ENCODE assay signal across 8 cellular contexts in genomic region chr19:42251572-42251990, GRCh38. TPM values are rescaled to one million over a fixed set of nuclear protein-coding genes. Genes with fewer than 3 reads are reported as not detected.
DNase-seq lines count a peak whose midpoint lies in the region; ATAC-seq and TF ChIP-seq lines count a peak whose summit lies in the region.

No MANE protein-coding gene starts in this region.

- H3K36me3 ChIP-seq in left lung, result peaks cover 0 to 23% of the 10 kb centered on the region in 2 donors

- peaks cover 26 to 49% of the 10 kb centered on the region in 2 donors for H3K4me1 ChIP-seq in left lung

- H3K9me3 Mint-ChIP-seq in T-helper 1 cell treated with Interleukin-12 subunit alpha and Interleukin-12 subunit beta and Interleukin-4 antibody, amounts not matched to agents 30 μg/mL and 1 μg/mL, for 36 hours, result no peaks in the 10 kb centered on the region

- no peaks in the 10 kb centered on the region for H3K9me3 ChIP-seq in left lung

- peaks cover 22% of the 10 kb centered on the region for H3K4me1 Mint-ChIP-seq in T-helper 1 cell treated with Interleukin-12 subunit alpha and Interleukin-12 subunit beta and Interleukin-4 antibody, amounts not matched to agents 30 μg/mL and 1 μg/mL, for 36 hours (ENCODE audit: low read depth)

- intact Hi-C loops in left lung (cut with DNase I), result loop anchor here in 1 of 2 donors (5.0 kb wide), 1 partner anchor 36 kb away; no protein-coding TSS in a partner anchor

- peaks cover 0 to 13% of the 10 kb centered on the region in 2 donors for H3K27me3 ChIP-seq in left lung

- peak overlapping the region; percentile 91 for H3K4me3 Mint-ChIP-seq in T-helper 1 cell treated with Interleukin-12 subunit alpha and Interleukin-12 subunit beta and Interleukin-4 antibody, amounts not matched to agents 30 μg/mL and 1 μg/mL, for 36 hours

- TF ChIP-seq CTCF in left lung (IDR thresholded peaks at IDR 0.05) (no peak), GM20000 (IDR thresholded peaks at IDR 0.05; ENCODE audit: extremely low read depth, missing control alignments) (no peak)

- peak overlapping the region; percentile 99 for H3K27ac ChIP-seq in angular gyrus (ENCODE audit: low read depth, low read length)
- H3K27ac ChIP-seq in left lung, result peak overlapping the region; percentile 95 to 98
- H3K27ac ChIP-seq in substantia nigra (ENCODE audit: low read depth, low read length, poor library complexity, severe bottlenecking), result peak overlapping the region; percentile 99

- H3K36me3 Mint-ChIP-seq in T-helper 1 cell treated with Interleukin-12 subunit alpha and Interleukin-12 subunit beta and Interleukin-4 antibody, amounts not matched to agents 30 μg/mL and 1 μg/mL, for 36 hours (ENCODE audit: low read depth), result peaks cover 2% of the 10 kb centered on the region

- H3K4me3 ChIP-seq in left lung, result peak overlapping the region; percentile 98 to 100

- peaks cover 7% of the 10 kb centered on the region for H3K27me3 Mint-ChIP-seq in T-helper 1 cell treated with Interleukin-12 subunit alpha and Interleukin-12 subunit beta and Interleukin-4 antibody, amounts not matched to agents 30 μg/mL and 1 μg/mL, for 36 hours (ENCODE audit: low read depth)

- ATAC-seq in left lung, result no peak

- H3K27ac Mint-ChIP-seq in T-helper 1 cell treated with Interleukin-12 subunit alpha and Interleukin-12 subunit beta and Interleukin-4 antibody, amounts not matched to agents 30 μg/mL and 1 μg/mL, for 36 hours, result peak overlapping the region; percentile 65

- DNase-seq in T-helper 1 cell (no peak), left lung (no peak), substantia nigra (lab: John Stamatoyannopoulos, UW) (peak in 1 of 49 donors; percentile 40), GM20000 (ENCODE audit: low spot score) (no peak), NCI-H1048 (lab: John Stamatoyannopoulos, UW) (no peak)
- no peak for DNase-seq in activated CD4-positive, CD25-positive, alpha-beta regulatory T cell (lab: John Stamatoyannopoulos, UW)

RNA-seq across cellular contexts. Expression of gene ERF, which starts 3.3 kb away (rescaled TPM):
- total RNA-seq in left lung, result 10 to 100 TPM; 47.0 to 55.0 TPM

RNA-seq across cellular contexts. Expression of gene GSK3A, which starts 9.2 kb away (rescaled TPM):
- 10 to 100 TPM; 33.4 to 40.3 TPM for total RNA-seq in left lung

RNA-seq across cellular contexts. Expression of gene CIC, which starts 17.5 kb away (rescaled TPM):
- 10 to 100 TPM; 59.8 to 76.1 TPM for total RNA-seq in left lung

RNA-seq across cellular contexts. Expression of gene ZNF526, which starts 31.5 kb away (rescaled TPM):
- total RNA-seq in left lung, result 10 to 100 TPM; 11.5 to 12.7 TPM

RNA-seq across cellular contexts. Expression of gene DEDD2, which starts 34.1 kb away (rescaled TPM):
- 10 to 100 TPM; 22.7 to 34.8 TPM for total RNA-seq in left lung
